In genomic region chr11:44950625-44951472, GRCh38 we compare ENCODE assay signal across 8 cellular contexts. TPM values are rescaled to one million over a fixed set of nuclear protein-coding genes. Genes with fewer than 3 reads are reported as not detected.
DNase-seq lines count a peak whose midpoint lies in the region; ATAC-seq and TF ChIP-seq lines count a peak whose summit lies in the region.

TSS of gene TP53I11 (minus strand) at chr11:44950883. CDS start at chr11:44938335, 12,548 bp downstream.

- H3K27ac Mint-ChIP-seq in natural killer cell treated with Interleukin-12 subunit alpha and Interleukin-12 subunit beta and Interleukin-15 and Interleukin-18, amount 100 ng/mL, for 72 hours = peak within 1 kb of the TSS in 1 of 2 donors; percentile 26
- H3K27ac Mint-ChIP-seq in stimulated activated naive CD8-positive, alpha-beta T cell treated with anti-CD3 and anti-CD28 coated beads, Interleukin-15, amount 100 ng/mL, for 72 hours = peak within 1 kb of the TSS in 1 of 2 donors; percentile 76

- peak within 1 kb of the TSS; percentile 78 for H3K9ac ChIP-seq in fibroblast of lung (ENCODE audit: insufficient read depth, low read length)

- peaks cover 25% of the 10 kb centered on the region for H3K4me1 ChIP-seq in fibroblast of lung (ENCODE audit: control insufficient read depth, extremely low read depth, insufficient read depth, low read length)

- peak; percentile 85 to 89 for ATAC-seq in natural killer cell treated with Interleukin-12 subunit alpha and Interleukin-12 subunit beta and Interleukin-15 and Interleukin-18, amount 100 ng/mL, for 72 hours
- peak; percentile 81 for ATAC-seq in stimulated activated naive CD8-positive, alpha-beta T cell treated with anti-CD3 and anti-CD28 coated beads, Interleukin-15, amount 100 ng/mL, for 72 hours
- ATAC-seq in HG02973 (IDR thresholded peaks at IDR 0.05; ENCODE audit: unreplicated experiment) = no peak

- peak; percentile 25 to 60 for TF ChIP-seq CTCF in fibroblast of lung (conservative IDR thresholded peaks at IDR 0.05 in 1 of 2, IDR thresholded peaks at IDR 0.05 in 1 of 2; ENCODE audit: low read depth in 1 of 2, low read length in 2 of 2)

- peaks cover 4% of the 10 kb centered on the region for H3K36me3 ChIP-seq in fibroblast of lung (ENCODE audit: control insufficient read depth, insufficient read depth, low read length)

- H3K4me2 ChIP-seq in fibroblast of lung (ENCODE audit: extremely low read depth, insufficient read depth, low read length) = peak within 1 kb of the TSS; percentile 82

- peak within 1 kb of the TSS; percentile 57 for H3K27ac ChIP-seq in fibroblast of lung (ENCODE audit: insufficient read depth, low read length)

- H3K9me3 Mint-ChIP-seq in natural killer cell treated with Interleukin-12 subunit alpha and Interleukin-12 subunit beta and Interleukin-15 and Interleukin-18, amount 100 ng/mL, for 72 hours = no peaks in the 10 kb centered on the region
- no peaks in the 10 kb centered on the region for H3K9me3 Mint-ChIP-seq in stimulated activated naive CD8-positive, alpha-beta T cell treated with anti-CD3 and anti-CD28 coated beads, Interleukin-15, amount 100 ng/mL, for 72 hours

- peaks cover 10 to 14% of the 10 kb centered on the region in 2 donors for H3K4me1 Mint-ChIP-seq in natural killer cell treated with Interleukin-12 subunit alpha and Interleukin-12 subunit beta and Interleukin-15 and Interleukin-18, amount 100 ng/mL, for 72 hours (ENCODE audit: low read depth in 2 of 2)
- peaks cover 28% of the 10 kb centered on the region for H3K4me1 Mint-ChIP-seq in stimulated activated naive CD8-positive, alpha-beta T cell treated with anti-CD3 and anti-CD28 coated beads, Interleukin-15, amount 100 ng/mL, for 72 hours

- H3K27me3 ChIP-seq in fibroblast of lung (ENCODE audit: control insufficient read depth, insufficient read depth, low read length) = no peaks in the 10 kb centered on the region

- peaks cover 0 to 6% of the 10 kb centered on the region in 2 donors for H3K27me3 Mint-ChIP-seq in natural killer cell treated with Interleukin-12 subunit alpha and Interleukin-12 subunit beta and Interleukin-15 and Interleukin-18, amount 100 ng/mL, for 72 hours
- H3K27me3 Mint-ChIP-seq in stimulated activated naive CD8-positive, alpha-beta T cell treated with anti-CD3 and anti-CD28 coated beads, Interleukin-15, amount 100 ng/mL, for 72 hours = peaks cover 8% of the 10 kb centered on the region

- no peaks in the 10 kb centered on the region for H3K9me3 ChIP-seq in fibroblast of lung (ENCODE audit: control insufficient read depth, insufficient read depth, low read depth, low read length)

- peak within 1 kb of the TSS; percentile 74 for H3K4me3 Mint-ChIP-seq in natural killer cell treated with Interleukin-12 subunit alpha and Interleukin-12 subunit beta and Interleukin-15 and Interleukin-18, amount 100 ng/mL, for 72 hours
- H3K4me3 Mint-ChIP-seq in stimulated activated naive CD8-positive, alpha-beta T cell treated with anti-CD3 and anti-CD28 coated beads, Interleukin-15, amount 100 ng/mL, for 72 hours = peak within 1 kb of the TSS; percentile 79 to 88

- peaks cover 1% of the 10 kb centered on the region for H4K20me1 ChIP-seq in fibroblast of lung (ENCODE audit: control insufficient read depth, extremely low read depth, insufficient read depth, low read length)

- no peaks in the 10 kb centered on the region for H3K36me3 Mint-ChIP-seq in natural killer cell treated with Interleukin-12 subunit alpha and Interleukin-12 subunit beta and Interleukin-15 and Interleukin-18, amount 100 ng/mL, for 72 hours

- peaks cover 36% of the 10 kb centered on the region for H3K79me2 ChIP-seq in fibroblast of lung (ENCODE audit: control insufficient read depth, insufficient read depth, low read length)

- DNase-seq in NCI-H2081 (lab: John Stamatoyannopoulos, UW) (peak; percentile 69 to 71), NCI-H2081 treated with DMSO at 0.1 percent for 48 hours (lab: John Stamatoyannopoulos, UW) (no peak), NOMO-1 (lab: John Stamatoyannopoulos, UW; ENCODE audit: unreplicated experiment in 2 of 2) (peak; percentile 67 to 69), activated T-helper 1 cell treated with Interleukin-2 at 50 U/mL for 16 hours (ENCODE audit: low read depth) (peak; percentile 36), fibroblast of lung (ENCODE audit: low read depth in 2 of 2) (peak; percentile 66 to 74)
- peak; percentile 72 for DNase-seq in natural killer cell treated with Interleukin-12 subunit alpha and Interleukin-12 subunit beta and Interleukin-15 and Interleukin-18, amount 100 ng/mL, for 72 hours (ENCODE audit: low spot score)
- DNase-seq in stimulated activated naive CD8-positive, alpha-beta T cell treated with anti-CD3 and anti-CD28 coated beads, Interleukin-15, amount 100 ng/mL, for 72 hours = peak; percentile 74

- H3K4me3 ChIP-seq in fibroblast of lung (replicated peaks in 1 of 4; ENCODE audit: control extremely low read depth in 1 of 4, insufficient read depth in 1 of 4, low read depth in 3 of 4, low read length in 4 of 4) = peak within 1 kb of the TSS; percentile 59 to 85 (median 82)

- no peak within 1 kb of the TSS for H2AFZ ChIP-seq in fibroblast of lung (ENCODE audit: low read length)

RNA-seq across cellular contexts. Expression of gene TP53I11, which starts in this region (rescaled TPM):
- total RNA-seq in fibroblast of lung = 19.5 and 54.0 TPM in 2 replicates
- 14.8 and 53.2 TPM in 2 replicates for polyA plus RNA-seq in fibroblast of lung
- polyA plus RNA-seq in fibroblast of lung (2012) = 100 and 451 TPM in 2 replicates
- polyA minus RNA-seq in fibroblast of lung (ENCODE audit: low replicate concordance) = 183 and 753 TPM in 2 replicates
- total RNA-seq in natural killer cell treated with Interleukin-12 subunit alpha and Interleukin-12 subunit beta and Interleukin-15 and Interleukin-18, amount 100 ng/mL, for 72 hours = 10 to 100 TPM in 1 of 2 donors, 1 to 10 TPM in 1; 3.2 to 12.2 TPM
